Comparison of ENCODE assay signal across 11 cellular contexts in genomic region chr3:7504886-7505775, GRCh38.
DNase-seq lines count a peak whose midpoint lies in the region; ATAC-seq and TF ChIP-seq lines count a peak whose summit lies in the region.
"Had no signal": no experiment of that assay in that cellular context is flagged by ENCODE, and none has a peak within 500 bp of the region (broad histone marks: within the 10 kb centered on the region; RNA-seq: fewer than 3 reads in every experiment).

No MANE protein-coding gene starts in this region.

- H3K4me1 ChIP-seq in Panc1 (ENCODE audit: control insufficient read depth, insufficient read depth, low read length), result no peaks in the 10 kb centered on the region
- H3K4me1 ChIP-seq in lower lobe of right lung, result no peaks in the 10 kb centered on the region
- H3K4me1 ChIP-seq: parathyroid adenoma had no signal

- intact Hi-C loops in Panc1 (cut with micrococcal nuclease; ENCODE audit: unreplicated experiment) (no loop called here), lower lobe of right lung (cut with DNase I) (no loop called here)

- TF ChIP-seq CTCF in Panc1 (IDR thresholded peaks at IDR 0.05) (no peak), lower lobe of right lung (IDR thresholded peaks at IDR 0.05) (no peak), omental fat pad (IDR thresholded peaks at IDR 0.05) (no peak)

- ATAC-seq in Panc1 (no peak), lower lobe of right lung (peak in 1 of 2 donors; percentile 42), omental fat pad (ENCODE audit: low FRiP score) (no peak)

- H3K27me3 ChIP-seq in Panc1 (ENCODE audit: control insufficient read depth, insufficient read depth, low read length) (no peaks in the 10 kb centered on the region), lower lobe of right lung (ENCODE audit: low read depth) (no peaks in the 10 kb centered on the region)

- DNase-seq in COLO829 (ENCODE audit: low spot score) (peak; percentile 1), Panc1 (ENCODE audit: low read depth, low spot score) (peak; percentile 13), epithelial cell of prostate (ENCODE audit: low read depth, low spot score) (peak; percentile 61), lower lobe of right lung (no peak), NCI-H2171 (lab: John Stamatoyannopoulos, UW) (no peak), GF-D8 (lab: John Stamatoyannopoulos, UW) (no peak), omental fat pad (ENCODE audit: low spot score) (no peak), islet precursor cell (no peak)
- DNase-seq: NCI-H524, T-helper 2 cell had no signal

- H3K36me3 ChIP-seq in Panc1 (ENCODE audit: control insufficient read depth, insufficient read depth, low read length) (no peaks in the 10 kb centered on the region), lower lobe of right lung (no peaks in the 10 kb centered on the region)

- H3K9me3 ChIP-seq in Panc1 (ENCODE audit: control insufficient read depth, insufficient read depth, low read depth, low read length) (no peaks in the 10 kb centered on the region), lower lobe of right lung (no peaks in the 10 kb centered on the region)

- BruUV-seq in Panc1 (replicated peaks; lab: Mats Ljungman, UMichigan), result no TSS peak

- H3K4me3 ChIP-seq in Panc1 (ENCODE audit: low read depth in 2 of 2, low read length in 2 of 2), result no peak overlapping the region
- no peak overlapping the region for H3K4me3 ChIP-seq in lower lobe of right lung

- CTCF ChIA-PET in Panc1 (lab: Charles Lee), result no interaction called here

- H3K27ac ChIP-seq in Panc1 (ENCODE audit: low read length), result no peak overlapping the region
- H3K27ac ChIP-seq in epithelial cell of prostate, result peak overlapping the region; percentile 67
- H3K27ac ChIP-seq in lower lobe of right lung, result peak overlapping the region; percentile 14
- H3K27ac ChIP-seq: parathyroid adenoma had no signal

- POLR2A ChIA-PET in Panc1 (lab: Charles Lee), result no interaction called here

- in situ Hi-C loops in Panc1 (cut with HindIII; ENCODE audit: low pct_unique_long_range_greater_than_20kb, low sequenced_read_pairs), result no loop called here

Comparison
In these comparisons a context has a peak if more than half of its experiments do, and no peak if none do; other contexts are left out.
1. DNase-seq: peak in COLO829 (single experiment), Panc1 (single experiment) and epithelial cell of prostate (single experiment); none in lower lobe of right lung (single experiment), NCI-H2171 (single experiment), GF-D8 (single experiment), omental fat pad (single experiment) and islet precursor cell (single experiment).